12 cellular contexts compared by ENCODE assay signal in genomic region chr5:122310886-122311285, GRCh38. TPM values are rescaled to one million over a fixed set of nuclear protein-coding genes. Genes with fewer than 3 reads are reported as not detected.
DNase-seq lines count a peak whose midpoint lies in the region; ATAC-seq and TF ChIP-seq lines count a peak whose summit lies in the region.
"Had no signal": no experiment of that assay in that cellular context is flagged by ENCODE, and none has a peak within 500 bp of the region (broad histone marks: within the 10 kb centered on the region; RNA-seq: fewer than 3 reads in every experiment).

No MANE protein-coding gene starts in this region.

- H3K4me3 Mint-ChIP-seq in WTC11 (peak overlapping the region; percentile 72), T-helper 17 cell (no peak overlapping the region)
- H3K4me3 Mint-ChIP-seq: activated T-helper 1 cell treated with anti-CD3 and anti-CD28 coated beads, Interleukin-12 subunit alpha, Interleukin-12 subunit beta, Interleukin-2, Interleukin-4 antibody, amounts not matched to agents 30 ng/mL and 10 ng/mL and 1 ng/mL, durations not matched to agents 14 hours and 24 hours and 36 hours had no signal

- peaks cover 47% of the 10 kb centered on the region for H3K27me3 Mint-ChIP-seq in WTC11 (ENCODE audit: low read depth)
- H3K27me3 Mint-ChIP-seq in T-helper 17 cell: peaks cover 47% of the 10 kb centered on the region

- H3K9me3 Mint-ChIP-seq in WTC11: peaks cover 12% of the 10 kb centered on the region
- H3K9me3 Mint-ChIP-seq: activated T-helper 1 cell treated with anti-CD3 and anti-CD28 coated beads, Interleukin-12 subunit alpha, Interleukin-12 subunit beta, Interleukin-2, Interleukin-4 antibody, amounts not matched to agents 30 ng/mL and 10 ng/mL and 1 ng/mL, durations not matched to agents 14 hours and 24 hours and 36 hours had no signal

- ATAC-seq in WTC11: no peak
- ATAC-seq in heart right ventricle: peak in 7 of 8 donors; percentile 11 to 40 (median 17)
- no peak for ATAC-seq in HG03097 (IDR thresholded peaks at IDR 0.05; ENCODE audit: low FRiP score, unreplicated experiment)
- no peak for ATAC-seq in T-helper 17 cell
- ATAC-seq: left lung had no signal

- DNase-seq in EH (ENCODE audit: low read depth) (peak; percentile 12), WTC11 (ENCODE audit: low spot score) (no peak), heart right ventricle (no peak), retina (peak; percentile 27), adrenal gland (no peak), T-helper 17 cell (no peak)
- DNase-seq in activated CD4-positive, CD25-positive, alpha-beta regulatory T cell (lab: John Stamatoyannopoulos, UW): no peak
- DNase-seq: Kasumi-1, left lung, WERI-Rb-1 had no signal

- WGBS in heart right ventricle, 2 donors: 55 to 59% methylated on average over 7 of the region's 7 CpGs
- 73 to 82% (median 75%) methylated on average over 7 of the region's 7 CpGs for WGBS in adrenal gland, 4 donors

- H3K4me3 ChIP-seq in heart right ventricle (peak overlapping the region in 3 of 10 donors; percentile 51 to 75 (median 52)), adrenal gland (no peak overlapping the region)

- H3K9me3 ChIP-seq in heart right ventricle (peaks cover 0 to 6% (median 0%) of the 10 kb centered on the region in 11 donors), adrenal gland (replicated peaks in 1 of 3) (no peaks in the 10 kb centered on the region), T-helper 17 cell (ENCODE audit: control insufficient read depth, low read length, poor library complexity, severe bottlenecking) (no peaks in the 10 kb centered on the region)
- H3K9me3 ChIP-seq: left lung had no signal

- H3K27ac ChIP-seq in heart right ventricle (peak overlapping the region in 6 of 10 donors; percentile 10 to 61 (median 47)), adrenal gland (no peak overlapping the region)
- H3K27ac ChIP-seq: left lung, WERI-Rb-1 had no signal

- H3K4me1 Mint-ChIP-seq in WTC11: peaks cover 29% of the 10 kb centered on the region
- no peaks in the 10 kb centered on the region for H3K4me1 Mint-ChIP-seq in T-helper 17 cell

- no peak for TF ChIP-seq CTCF in WTC11 (IDR thresholded peaks at IDR 0.05)
- no peak for TF ChIP-seq CTCF in heart right ventricle (IDR thresholded peaks at IDR 0.05)
- no peak for TF ChIP-seq CTCF in adrenal gland (IDR thresholded peaks at IDR 0.05)

- CTCF ChIA-PET in WTC11 (lab: Charles Lee): no interaction called here

- H3K36me3 Mint-ChIP-seq in WTC11 (peaks cover 10% of the 10 kb centered on the region), T-helper 17 cell (ENCODE audit: low read depth) (peaks cover 2% of the 10 kb centered on the region)

- H3K27me3 ChIP-seq in heart right ventricle (peaks cover 0 to 62% (median 21%) of the 10 kb centered on the region in 7 donors), adrenal gland (peaks cover 19% of the 10 kb centered on the region)

- intact Hi-C loops in heart right ventricle (cut with DNase I) (loop anchor here in 2 of 10 donors (5.0 to 10.0 kb wide), 2 partner anchors 116 to 119 kb away; no protein-coding TSS in a partner anchor), adrenal gland (cut with DNase I) (no loop called here)

- POLR2A ChIA-PET in WTC11 (lab: Charles Lee): no interaction called here

- TF ChIP-seq POLR2A in adrenal gland (IDR thresholded peaks at IDR 0.05): no peak

- H3K36me3 ChIP-seq in heart right ventricle (no peaks in the 10 kb centered on the region), adrenal gland (replicated peaks in 1 of 2) (no peaks in the 10 kb centered on the region)
- H3K36me3 ChIP-seq: left lung, WERI-Rb-1 had no signal

- H3K4me1 ChIP-seq in heart right ventricle: peaks cover 0 to 27% (median 15%) of the 10 kb centered on the region in 9 donors
- H3K4me1 ChIP-seq in adrenal gland (replicated peaks in 1 of 2): peaks cover 14 to 16% of the 10 kb centered on the region in 2 donors

- no peak overlapping the region for H3K27ac Mint-ChIP-seq in WTC11
- H3K27ac Mint-ChIP-seq in T-helper 17 cell: no peak overlapping the region
- H3K27ac Mint-ChIP-seq: activated T-helper 1 cell treated with anti-CD3 and anti-CD28 coated beads, Interleukin-12 subunit alpha, Interleukin-12 subunit beta, Interleukin-2, Interleukin-4 antibody, amounts not matched to agents 30 ng/mL and 10 ng/mL and 1 ng/mL, durations not matched to agents 14 hours and 24 hours and 36 hours had no signal

TF ChIP-seq in WTC11, 78 proteins besides CTCF, POLR2A, EP300 and RAD21 (continues in another document):
- TF ChIP-seq NFE2L1 (CRISPR knock-in tag; IDR thresholded peaks at IDR 0.05) (no peak), ZNF423 (CRISPR knock-in tag; IDR thresholded peaks at IDR 0.05) (no peak), ZNF317 (CRISPR knock-in tag; IDR thresholded peaks at IDR 0.05; ENCODE audit: borderline replicate concordance, low read depth) (no peak), NFYB (CRISPR knock-in tag; conservative IDR thresholded peaks at IDR 0.05; ENCODE audit: low read depth) (no peak), PREB (CRISPR knock-in tag; IDR thresholded peaks at IDR 0.05; ENCODE audit: borderline replicate concordance) (no peak), E2F5 (CRISPR knock-in tag; IDR thresholded peaks at IDR 0.05) (no peak), ATF6 (CRISPR knock-in tag; IDR thresholded peaks at IDR 0.05) (no peak), AR (CRISPR knock-in tag; IDR thresholded peaks at IDR 0.05) (no peak), JAZF1 (CRISPR knock-in tag; IDR thresholded peaks at IDR 0.05) (no peak), ESRRA (CRISPR knock-in tag; IDR thresholded peaks at IDR 0.05; ENCODE audit: borderline replicate concordance) (no peak), ELF4 (CRISPR knock-in tag; IDR thresholded peaks at IDR 0.05; ENCODE audit: low read depth) (no peak), MAX (CRISPR knock-in tag; IDR thresholded peaks at IDR 0.05) (no peak)

RNA-seq across cellular contexts. Expression of gene SNCAIP, which starts 1.2 kb away (rescaled TPM):
- total RNA-seq in WTC11 (2021) (9.2 to 10.0 TPM (median 9.7 TPM) in 3 replicates), heart right ventricle (1 to 10 TPM in 7 of 10 donors, under 1 TPM in 3; 0.70 to 2.5 (median 1.4) TPM), adrenal gland (1 to 10 TPM; 1.7 to 6.4 (median 2.7) TPM), T-helper 17 cell (not detected)
- polyA plus RNA-seq in heart right ventricle (1 to 10 TPM in 1 of 2 donors, under 1 TPM in 1; 0.54 to 1.3 TPM), adrenal gland (1 to 10 TPM; 1.3 to 5.1 (median 1.5) TPM)
- total RNA-seq: activated T-helper 1 cell treated with anti-CD3 and anti-CD28 coated beads, Interleukin-12 subunit alpha, Interleukin-12 subunit beta, Interleukin-2, Interleukin-4 antibody, amounts not matched to agents 30 ng/mL and 10 ng/mL and 1 ng/mL, durations not matched to agents 14 hours and 24 hours and 36 hours had no signal

Comparison
In these comparisons a context has a peak if more than half of its experiments do, and no peak if none do; other contexts are left out.
1. DNase-seq: peak in EH (single experiment) and retina (single experiment); none in WTC11 (single experiment), heart right ventricle (0 of 2), activated CD4-positive, CD25-positive, alpha-beta regulatory T cell (0 of 4), adrenal gland (0 of 7) and T-helper 17 cell (0 of 3).
2. ATAC-seq: peak in heart right ventricle (7 of 8); none in WTC11 (single experiment), HG03097 (single experiment) and T-helper 17 cell (single experiment).
3. H3K27ac ChIP-seq: peak in heart right ventricle (6 of 10); none in adrenal gland (0 of 5).